In genomic region chr16:80664226-80664625, GRCh38 we compare ENCODE assay signal across 24 cellular contexts.
DNase-seq lines count a peak whose midpoint lies in the region; ATAC-seq and TF ChIP-seq lines count a peak whose summit lies in the region.
"Had no signal": no experiment of that assay in that cellular context is flagged by ENCODE, and none has a peak within 500 bp of the region (broad histone marks: within the 10 kb centered on the region; RNA-seq: fewer than 3 reads in every experiment).

No MANE protein-coding gene starts in this region.

- H3K4me1 Mint-ChIP-seq in Calu3 (ENCODE audit: low read depth, unreplicated experiment), result no peaks in the 10 kb centered on the region

- H3K4me3 Mint-ChIP-seq in Calu3 (ENCODE audit: low read depth, unreplicated experiment), result no peak overlapping the region
- H3K4me3 Mint-ChIP-seq: B cell; CD14-positive monocyte; CD8-positive, alpha-beta memory T cell had no signal

- ATAC-seq in GM21381 (IDR thresholded peaks at IDR 0.05; ENCODE audit: unreplicated experiment), result no peak
- ATAC-seq: PC-3 had no signal

- H3K27me3 ChIP-seq in WERI-Rb-1 (ENCODE audit: insufficient read depth, low read depth, severe bottlenecking), result no peaks in the 10 kb centered on the region
- H3K27me3 ChIP-seq: MG63 had no signal

- H3K9me3 Mint-ChIP-seq in Calu3 (ENCODE audit: low read depth, unreplicated experiment), result peaks cover 9% of the 10 kb centered on the region

- CTCF ChIA-PET in Calu3 (lab: Charles Lee), result no interaction called here

- no peaks in the 10 kb centered on the region for H3K9me3 ChIP-seq in WERI-Rb-1 (ENCODE audit: severe bottlenecking)
- H3K9me3 ChIP-seq: MG63, SK-N-SH had no signal

- H3K27me3 Mint-ChIP-seq in Calu3 (ENCODE audit: unreplicated experiment), result no peaks in the 10 kb centered on the region
- H3K27me3 Mint-ChIP-seq: CD8-positive, alpha-beta memory T cell had no signal

- H3K36me3 Mint-ChIP-seq in Calu3 (ENCODE audit: insufficient read depth, unreplicated experiment), result no peaks in the 10 kb centered on the region

- DNase-seq in NCI-H524 treated with DMSO at 0.1 percent for 48 hours (lab: John Stamatoyannopoulos, UW), result peak; percentile 93
- peak; percentile 45 for DNase-seq in WERI-Rb-1
- peak; percentile 43 for DNase-seq in islet precursor cell
- peak; percentile 16 for DNase-seq in retinal pigment epithelial cell (ENCODE audit: low read depth)
- no peak for DNase-seq in activated naive CD4-positive, alpha-beta T cell treated with anti-CD3 and anti-CD28 coated beads, Interleukin-2, amount 50 U/mL, for 16 hours
- no peak for DNase-seq in Calu3
- DNase-seq: CD8-positive, alpha-beta memory T cell; DND-41; HCEC 1CT; IMR-90; KG1; MG63; NCI-H187; NCI-H2081 treated with DMSO at 0.1 percent for 48 hours; NCI-H2171; NCI-H226; NCI-H510A; NCI-H748 treated with DMSO at 0.1 percent for 48 hours; NK-92 treated with Interleukin-12 subunit alpha and Interleukin-12 subunit beta, amount 100 ng/mL, for 24 hours; SK-N-SH had no signal

- H3K27ac Mint-ChIP-seq in Calu3 (ENCODE audit: unreplicated experiment), result no peak overlapping the region
- H3K27ac Mint-ChIP-seq: B cell, CD14-positive monocyte had no signal

- H3K4me3 ChIP-seq in WERI-Rb-1 (ENCODE audit: low read depth, low read length), result no peak overlapping the region
- H3K4me3 ChIP-seq in retinal pigment epithelial cell (ENCODE audit: low read length), result no peak overlapping the region
- H3K4me3 ChIP-seq: MG63 had no signal

- intact Hi-C loops in Calu3 (cut with micrococcal nuclease; ENCODE audit: unreplicated experiment), result no loop called here

- H3K36me3 ChIP-seq in WERI-Rb-1, result no peaks in the 10 kb centered on the region
- H3K36me3 ChIP-seq: MG63 had no signal

- no peak overlapping the region for H3K27ac ChIP-seq in WERI-Rb-1

- BruUV-seq in Calu3 (replicated peaks; lab: Mats Ljungman, UMichigan), result no TSS peak

- TF ChIP-seq CTCF in WERI-Rb-1 (IDR thresholded peaks at IDR 0.05; ENCODE audit: low read depth, low read length) (no peak), retinal pigment epithelial cell (conservative IDR thresholded peaks at IDR 0.05; ENCODE audit: low read depth, low read length) (no peak), Calu3 (IDR thresholded peaks at IDR 0.05; ENCODE audit: unreplicated experiment) (no peak)

Comparison
In these comparisons a context has a peak if more than half of its experiments do, and no peak if none do; other contexts are left out.
1. DNase-seq: peak in NCI-H524 treated with DMSO at 0.1 percent for 48 hours (single experiment), WERI-Rb-1 (single experiment), islet precursor cell (single experiment) and retinal pigment epithelial cell (single experiment); none in activated naive CD4-positive, alpha-beta T cell treated with anti-CD3 and anti-CD28 coated beads, Interleukin-2, amount 50 U/mL, for 16 hours (single experiment) and Calu3 (single experiment).